In the genomic region with DNA sequence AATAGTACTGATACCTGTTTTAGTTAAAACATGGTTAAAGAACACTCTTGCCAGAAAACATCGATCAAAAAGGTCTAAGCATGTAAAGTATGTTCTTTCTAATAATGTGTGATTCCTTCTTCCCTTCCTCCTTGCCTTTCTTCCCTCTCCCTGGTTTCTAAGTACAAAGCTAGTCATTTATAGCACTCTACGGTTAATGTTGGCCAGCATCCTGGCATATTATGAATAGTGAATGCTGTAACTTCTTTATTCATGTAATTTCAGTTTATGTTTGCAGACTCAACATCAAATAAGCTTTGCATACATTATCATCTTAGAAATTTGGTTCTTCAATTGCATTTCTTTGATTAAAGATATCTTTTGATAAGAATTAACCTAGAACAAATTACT, we compare ENCODE assay signal across 30 cellular contexts. TPM values are rescaled to one million over a fixed set of nuclear protein-coding genes. Genes with fewer than 3 reads are reported as not detected.
DNase-seq lines count a peak whose midpoint lies in the region; ATAC-seq and FAIRE-seq lines count a peak whose summit lies in the region.
"Had no signal": no experiment of that assay in that cellular context is flagged by ENCODE, and none has a peak within 500 bp of the region (broad histone marks: within the 10 kb centered on the region; RNA-seq: fewer than 3 reads in every experiment).

No MANE protein-coding gene starts in this region.

- ATAC-seq in HG03354 (IDR thresholded peaks at IDR 0.05; ENCODE audit: poor library complexity, severe bottlenecking, unreplicated experiment): no peak
- no peak for ATAC-seq in activated CD8-positive, alpha-beta memory T cell treated with anti-CD3 and anti-CD28 coated beads, Interleukin-2, amount 10 ng/mL, durations not matched to agents 7 days and 5 days
- ATAC-seq: gastrocnemius medialis, HepG2, left lung had no signal

- peaks cover 2% of the 10 kb centered on the region for H3K4me1 Mint-ChIP-seq in activated CD8-positive, alpha-beta memory T cell treated with anti-CD3 and anti-CD28 coated beads, Interleukin-2, amount 10 ng/mL, durations not matched to agents 7 days and 5 days
- H3K4me1 Mint-ChIP-seq: nephron had no signal

- H3K27me3 Mint-ChIP-seq in activated CD8-positive, alpha-beta memory T cell treated with anti-CD3 and anti-CD28 coated beads, Interleukin-2, amount 10 ng/mL, durations not matched to agents 7 days and 5 days: no peaks in the 10 kb centered on the region
- H3K27me3 Mint-ChIP-seq: stimulated activated naive B cell treated with anti-CD40 and anti-IgM and Interleukin-4, amounts not matched to agents 10 μg/mL and 1 μg/mL and 100 μg/mL, for 72 hours had no signal

- CTCF ChIA-PET in activated CD8-positive, alpha-beta memory T cell treated with anti-CD3 and anti-CD28 coated beads, Interleukin-2, amount 10 ng/mL, durations not matched to agents 7 days and 5 days (lab: Charles Lee): no interaction called here

- no peaks in the 10 kb centered on the region for H3K36me3 Mint-ChIP-seq in activated CD8-positive, alpha-beta memory T cell treated with anti-CD3 and anti-CD28 coated beads, Interleukin-2, amount 10 ng/mL, durations not matched to agents 7 days and 5 days
- H3K36me3 Mint-ChIP-seq: stimulated activated naive B cell treated with anti-CD40 and anti-IgM and Interleukin-4, amounts not matched to agents 10 μg/mL and 1 μg/mL and 100 μg/mL, for 72 hours had no signal

- FAIRE-seq in GM19239 (lab: Jason Lieb, UNC): peak; percentile 8
- FAIRE-seq: colon, H1, HepG2, urothelium cell line had no signal

- DNase-seq in GM19239 (ENCODE audit: insufficient read length, low spot score) (no peak), astrocyte of the hippocampus (ENCODE audit: low read depth, low spot score) (peak; percentile 39), iris pigment epithelial cell (ENCODE audit: low read depth) (peak; percentile 1), pons (ENCODE audit: low spot score) (peak; percentile 75), NCI-H2196 (lab: John Stamatoyannopoulos, UW; ENCODE audit: unreplicated experiment) (no peak), ureter (ENCODE audit: low spot score) (no peak)
- DNase-seq in activated CD8-positive, alpha-beta memory T cell treated with anti-CD3 and anti-CD28 coated beads, Interleukin-2, amount 10 ng/mL, durations not matched to agents 7 days and 5 days: no peak
- DNase-seq: activated naive CD4-positive, alpha-beta T cell treated with Interleukin-2 at 50 U/mL for 16 hours; gastrocnemius medialis; Kasumi-1; left lung; NCI-H1694; NCI-H510A; right lobe of liver; SHP77 treated with DMSO at 0.1 percent for 48 hours; stimulated activated CD4-positive, alpha-beta T cell treated with anti-CD3 and anti-CD28 coated beads, Interleukin-12 subunit alpha, Interleukin-12 subunit beta, amount 100 ng/mL, for 4 hours; stimulated activated CD4-positive, alpha-beta T cell treated with anti-CD3 and anti-CD28 coated beads, Interleukin-4, amount 100 ng/mL, for 4 hours; stimulated activated naive B cell treated with anti-CD40 and anti-IgM and Interleukin-4, amounts not matched to agents 10 μg/mL and 1 μg/mL and 100 μg/mL, for 72 hours; T-helper 9 cell had no signal

- no peak overlapping the region for H3K27ac Mint-ChIP-seq in activated CD8-positive, alpha-beta memory T cell treated with anti-CD3 and anti-CD28 coated beads, Interleukin-2, amount 10 ng/mL, durations not matched to agents 7 days and 5 days
- H3K27ac Mint-ChIP-seq: nephron; stimulated activated naive B cell treated with anti-CD40 and anti-IgM and Interleukin-4, amounts not matched to agents 10 μg/mL and 1 μg/mL and 100 μg/mL, for 72 hours had no signal

- H3K4me3 Mint-ChIP-seq in activated CD8-positive, alpha-beta memory T cell treated with anti-CD3 and anti-CD28 coated beads, Interleukin-2, amount 10 ng/mL, durations not matched to agents 7 days and 5 days: no peak overlapping the region
- H3K4me3 Mint-ChIP-seq: nephron; stimulated activated naive B cell treated with anti-CD40 and anti-IgM and Interleukin-4, amounts not matched to agents 10 μg/mL and 1 μg/mL and 100 μg/mL, for 72 hours had no signal

- no peaks in the 10 kb centered on the region for H3K9me3 Mint-ChIP-seq in activated CD8-positive, alpha-beta memory T cell treated with anti-CD3 and anti-CD28 coated beads, Interleukin-2, amount 10 ng/mL, durations not matched to agents 7 days and 5 days (ENCODE audit: low read depth)
- H3K9me3 Mint-ChIP-seq: nephron; stimulated activated naive B cell treated with anti-CD40 and anti-IgM and Interleukin-4, amounts not matched to agents 10 μg/mL and 1 μg/mL and 100 μg/mL, for 72 hours had no signal

RNA-seq across cellular contexts. Expression of a gene that starts 27.1 kb away (rescaled TPM):
- total RNA-seq in activated CD8-positive, alpha-beta memory T cell treated with anti-CD3 and anti-CD28 coated beads, Interleukin-2, amount 10 ng/mL, durations not matched to agents 7 days and 5 days: not detected
- 0.94 TPM for total RNA-seq in ureter
- total RNA-seq: H1, HepG2 had no signal

RNA-seq across cellular contexts. Expression of a gene that starts 28.1 kb away (rescaled TPM):
- total RNA-seq in activated CD8-positive, alpha-beta memory T cell treated with anti-CD3 and anti-CD28 coated beads, Interleukin-2, amount 10 ng/mL, durations not matched to agents 7 days and 5 days: not detected
- 1.2 TPM for total RNA-seq in ureter
- total RNA-seq: H1, hepatocyte, HepG2 had no signal

RNA-seq across cellular contexts. Expression of a gene that starts 40.8 kb away (rescaled TPM):
- total RNA-seq in activated CD8-positive, alpha-beta memory T cell treated with anti-CD3 and anti-CD28 coated beads, Interleukin-2, amount 10 ng/mL, durations not matched to agents 7 days and 5 days: under 1 TPM; 0.40 to 0.53 TPM
- total RNA-seq in ureter: 13.5 TPM
- total RNA-seq: adrenal gland, esophagus muscularis mucosa, gastrocnemius medialis, H1, HepG2, mononuclear cell, posterior vena cava, right lobe of liver had no signal

Comparison
In these comparisons a context has a peak if more than half of its experiments do, and no peak if none do; other contexts are left out.
1. DNase-seq: peak in astrocyte of the hippocampus (single experiment), iris pigment epithelial cell (single experiment) and pons (single experiment); none in GM19239 (single experiment), NCI-H2196 (single experiment), activated CD8-positive, alpha-beta memory T cell treated with anti-CD3 and anti-CD28 coated beads, Interleukin-2, amount 10 ng/mL, durations not matched to agents 7 days and 5 days (single experiment) and ureter (single experiment).